9 cellular contexts compared by ENCODE assay signal in genomic region chrX:78092296-78092695, GRCh38. TPM values are rescaled to one million over a fixed set of nuclear protein-coding genes. Genes with fewer than 3 reads are reported as not detected.
DNase-seq lines count a peak whose midpoint lies in the region; ATAC-seq and FAIRE-seq lines count a peak whose summit lies in the region.
"Had no signal": no experiment of that assay in that cellular context is flagged by ENCODE, and none has a peak within 500 bp of the region (broad histone marks: within the 10 kb centered on the region; RNA-seq: fewer than 3 reads in every experiment).

No MANE protein-coding gene starts in this region.

- in situ Hi-C loops in ACHN (cut with HindIII; ENCODE audit: low pct_ligation_motif_present, low pct_unique_long_range_greater_than_20kb, low sequenced_read_pairs) = no loop called here

- H3K4me3 ChIP-seq in SJCRH30 = no peak overlapping the region
- H3K4me3 ChIP-seq: heart left ventricle had no signal

- no peaks in the 10 kb centered on the region for H3K36me3 ChIP-seq in SJCRH30
- H3K36me3 ChIP-seq: heart left ventricle had no signal

- H3K4me1 ChIP-seq in SJCRH30 = no peaks in the 10 kb centered on the region
- H3K4me1 ChIP-seq: heart left ventricle had no signal

- no peak overlapping the region for H3K27ac ChIP-seq in SJCRH30
- H3K27ac ChIP-seq: heart left ventricle had no signal

- peak; percentile 47 for DNase-seq in ACHN
- no peak for DNase-seq in GM18507 (ENCODE audit: extremely low spot score, insufficient read length, low read depth)
- peak; percentile 48 to 58 for DNase-seq in SJCRH30
- DNase-seq in glomerular visceral epithelial cell (ENCODE audit: extremely low spot score) = peak; percentile 80
- DNase-seq in sciatic nerve (ENCODE audit: low spot score) = no peak
- DNase-seq in NCI-H2081 (lab: John Stamatoyannopoulos, UW) = no peak
- DNase-seq in hippocampal formation (lab: John Stamatoyannopoulos, UW) = no peak
- DNase-seq: heart left ventricle had no signal

- H3K9me3 ChIP-seq in SJCRH30 (replicated peaks) = no peaks in the 10 kb centered on the region

- peak; percentile 67 for FAIRE-seq in GM18507 (lab: Jason Lieb, UNC)

- H3K27me3 ChIP-seq in SJCRH30 = no peaks in the 10 kb centered on the region

- intact Hi-C loops in sciatic nerve (cut with DNase I) = no loop called here

- ATAC-seq in HG02973 (IDR thresholded peaks at IDR 0.05; ENCODE audit: unreplicated experiment) = peak; percentile 76
- ATAC-seq in sciatic nerve = no peak

RNA-seq across cellular contexts. Expression of gene PGK1, which starts 11.8 kb away (rescaled TPM):
- total RNA-seq in SJCRH30 (2014; rRNA removed; shearing (Covaris generic)) = 354 and 408 TPM in 2 replicates
- total RNA-seq in sciatic nerve = 194 TPM

RNA-seq across cellular contexts. Expression of gene TAF9B, which starts 47.2 kb away (rescaled TPM):
- 44.8 and 48.2 TPM in 2 replicates for total RNA-seq in SJCRH30 (2014; rRNA removed; shearing (Covaris generic))
- total RNA-seq in sciatic nerve = 20.3 TPM

Comparison
In these comparisons a context has a peak if more than half of its experiments do, and no peak if none do; other contexts are left out.
1. DNase-seq: peak in ACHN (single experiment), SJCRH30 (2 of 2) and glomerular visceral epithelial cell (single experiment); none in GM18507 (single experiment), sciatic nerve (single experiment), NCI-H2081 (0 of 2) and hippocampal formation (0 of 2).